ENCODE assay signal across 32 cellular contexts in the genomic region with DNA sequence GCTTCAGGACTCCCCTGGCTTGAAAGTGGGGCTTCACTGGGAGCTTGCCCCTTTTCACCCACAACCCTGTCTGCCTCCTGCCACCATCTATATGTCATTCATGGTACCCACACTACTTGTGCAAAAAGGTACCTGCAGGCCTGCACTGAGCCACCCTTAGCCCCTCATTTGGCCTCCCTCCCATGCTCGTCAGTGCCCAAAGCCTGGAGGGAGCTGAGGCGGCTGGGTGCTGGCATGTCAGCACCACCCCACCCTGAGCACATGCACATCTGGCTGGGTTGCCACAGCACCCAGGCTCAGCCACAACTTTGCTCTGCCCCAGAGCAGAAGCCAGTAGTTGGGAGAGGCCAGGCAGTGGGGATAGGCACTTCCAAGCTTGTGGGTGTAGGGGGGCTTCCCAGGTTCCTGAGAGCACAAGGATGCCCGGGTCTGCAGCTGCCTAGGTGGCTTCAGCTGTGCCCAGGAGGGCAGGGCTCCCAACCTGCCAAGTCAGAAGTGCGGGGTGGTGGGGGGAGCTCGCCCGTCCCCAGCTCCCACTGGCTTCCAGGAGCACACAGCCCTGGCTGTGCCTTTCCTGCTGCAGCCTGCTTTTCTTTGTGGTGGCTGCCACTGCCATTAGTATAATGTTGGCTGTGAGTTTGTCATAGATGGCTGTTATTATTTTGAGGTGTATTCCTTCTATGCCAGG.
"Had no signal": no experiment of that assay in that cellular context is flagged by ENCODE, and none has a peak within 500 bp of the region (broad histone marks: within the 10 kb centered on the region; RNA-seq: fewer than 3 reads in every experiment).

No MANE protein-coding gene starts in this region.

- H3K36me3 ChIP-seq: adrenal gland, ascending aorta, breast epithelium, cardiac muscle cell, colonic mucosa, gastrocnemius medialis had no signal

- ATAC-seq: activated CD4-positive, alpha-beta T cell treated with anti-CD3 and anti-CD28 coated beads for 36 hours; activated CD8-positive, alpha-beta memory T cell treated with anti-CD3 and anti-CD28 coated beads, Interleukin-2, amount 10 ng/mL, durations not matched to agents 7 days and 5 days; activated CD8-positive, alpha-beta T cell treated with anti-CD3 and anti-CD28 coated beads, Interleukin-2, amount 10 ng/mL, durations not matched to agents 7 days and 5 days; activated naive CD8-positive, alpha-beta T cell treated with anti-CD3 and anti-CD28 coated beads, Interleukin-2, amount 50 U/mL, for 24 hours; esophagus mucosa; gastrocnemius medialis; T-helper 17 cell had no signal

- H3K4me1 ChIP-seq: adrenal gland, ascending aorta, breast epithelium, colonic mucosa, gastrocnemius medialis had no signal

- H3K27ac ChIP-seq: adrenal gland, ascending aorta, breast epithelium, cardiac muscle cell, colonic mucosa, dorsolateral prefrontal cortex, gastrocnemius medialis had no signal

- H3K27me3 ChIP-seq: adrenal gland, ascending aorta, breast epithelium, cardiac muscle cell, colonic mucosa, dorsolateral prefrontal cortex, gastrocnemius medialis had no signal

- DNase-seq: activated CD4-positive, alpha-beta memory T cell treated with anti-CD3 and anti-CD28 coated beads for 36 hours; activated CD4-positive, alpha-beta T cell treated with anti-CD3 and anti-CD28 coated beads for 36 hours; activated CD4-positive, alpha-beta T cell treated with anti-CD3 and anti-CD28 coated beads, Interleukin-2, amount 10 ng/mL, durations not matched to agents 24 days and 14 days; activated CD4-positive, CD25-positive, alpha-beta regulatory T cell; activated CD4-positive, CD25-positive, alpha-beta regulatory T cell treated with anti-CD3 and anti-CD28 coated beads, Interleukin-2, amount 50 U/mL, for 72 hours; activated CD8-positive, alpha-beta memory T cell treated with anti-CD3 and anti-CD28 coated beads, Interleukin-2, amount 10 ng/mL, durations not matched to agents 7 days and 5 days; activated CD8-positive, alpha-beta memory T cell treated with anti-CD3 and anti-CD28 coated beads, Interleukin-2, amount 50 U/mL, for 4 hours; activated CD8-positive, alpha-beta T cell treated with anti-CD3 and anti-CD28 coated beads, Interleukin-2, amount 10 ng/mL, durations not matched to agents 7 days and 5 days; activated effector memory CD4-positive, alpha-beta T cell treated with anti-CD3 and anti-CD28 coated beads, Interleukin-2, amount 50 U/mL, for 16 hours; activated naive CD4-positive, alpha-beta T cell treated with anti-CD3 and anti-CD28 coated beads for 36 hours; activated naive CD8-positive, alpha-beta T cell treated with anti-CD3 and anti-CD28 coated beads for 36 hours; activated naive CD8-positive, alpha-beta T cell treated with anti-CD3 and anti-CD28 coated beads, Interleukin-2, amount 50 U/mL, for 24 hours; activated T-cell treated with anti-CD3 and anti-CD28 coated beads, Interleukin-2, amount 50 U/mL, for 1 hour; activated T-cell treated with anti-CD3 and anti-CD28 coated beads, Interleukin-2, amount 50 U/mL, for 48 hours; adrenal gland; amygdala; central memory CD4-positive, alpha-beta T cell; cerebellar nuclear complex; colonic mucosa; effector memory CD4-positive, alpha-beta T cell; endodermal cell; foreskin fibroblast; gastrocnemius medialis; SW 1271; T-helper 1 cell; T-helper 17 cell; T1000 had no signal

- H3K4me3 ChIP-seq: adrenal gland, ascending aorta, breast epithelium, cardiac muscle cell, colonic mucosa, dorsolateral prefrontal cortex, gastrocnemius medialis had no signal

- H3K9me3 ChIP-seq: adrenal gland, ascending aorta, colonic mucosa, gastrocnemius medialis had no signal
